In the genomic region with DNA sequence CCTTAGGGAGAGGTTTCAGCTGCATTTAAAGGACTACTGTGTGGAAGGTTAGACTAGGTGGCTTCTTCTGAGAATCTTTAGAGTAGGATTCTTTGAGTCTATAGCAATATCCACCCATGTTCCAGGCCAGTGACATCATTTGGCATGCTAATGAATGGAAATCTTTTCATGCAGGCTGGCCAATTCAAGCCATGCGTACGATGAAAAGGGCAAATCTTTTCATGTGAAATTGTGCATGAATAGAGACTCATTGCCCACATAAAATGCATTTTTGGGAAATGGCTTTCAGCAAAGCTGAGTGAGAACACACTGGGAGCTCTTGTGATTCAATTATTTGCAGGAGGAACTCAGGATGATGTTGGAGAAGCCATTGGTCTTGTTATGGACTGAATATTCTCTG, we compare ENCODE assay signal across 26 cellular contexts.
"Had no signal": no experiment of that assay in that cellular context is flagged by ENCODE, and none has a peak within 500 bp of the region (broad histone marks: within the 10 kb centered on the region; RNA-seq: fewer than 3 reads in every experiment).

No MANE protein-coding gene starts in this region.

- H3K9me3 Mint-ChIP-seq: activated naive CD4-positive, alpha-beta T cell treated with anti-CD3 and anti-CD28 coated beads, Interleukin-2, amount 50 U/mL, for 24 hours; activated T-helper 1 cell treated with anti-CD3 and anti-CD28 coated beads, Interleukin-12 subunit alpha, Interleukin-12 subunit beta, Interleukin-2, Interleukin-4 antibody, amounts not matched to agents 30 ng/mL and 10 ng/mL and 1 ng/mL, durations not matched to agents 14 hours and 24 hours and 36 hours; central memory CD8-positive, alpha-beta T cell had no signal

- H3K4me3 ChIP-seq: body of pancreas, SK-N-MC had no signal

- H3K9me3 ChIP-seq: body of pancreas had no signal

- H3K27me3 Mint-ChIP-seq: activated naive CD4-positive, alpha-beta T cell treated with anti-CD3 and anti-CD28 coated beads, Interleukin-2, amount 50 U/mL, for 24 hours had no signal

- H3K27ac Mint-ChIP-seq: activated CD8-positive, alpha-beta T cell treated with anti-CD3 and anti-CD28 coated beads, Interleukin-2, amount 10 ng/mL, durations not matched to agents 7 days and 5 days; activated naive CD4-positive, alpha-beta T cell treated with anti-CD3 and anti-CD28 coated beads, Interleukin-2, amount 50 U/mL, for 24 hours; activated T-helper 1 cell treated with anti-CD3 and anti-CD28 coated beads, Interleukin-12 subunit alpha, Interleukin-12 subunit beta, Interleukin-2, Interleukin-4 antibody, amounts not matched to agents 30 ng/mL and 10 ng/mL and 1 ng/mL, durations not matched to agents 14 hours and 24 hours and 36 hours; T-cell had no signal

- H3K4me1 Mint-ChIP-seq: activated naive CD4-positive, alpha-beta T cell treated with anti-CD3 and anti-CD28 coated beads, Interleukin-2, amount 50 U/mL, for 24 hours; central memory CD8-positive, alpha-beta T cell; T-cell had no signal

- H3K4me3 Mint-ChIP-seq: activated CD8-positive, alpha-beta T cell treated with anti-CD3 and anti-CD28 coated beads, Interleukin-2, amount 10 ng/mL, durations not matched to agents 7 days and 5 days; activated naive CD4-positive, alpha-beta T cell treated with anti-CD3 and anti-CD28 coated beads, Interleukin-2, amount 50 U/mL, for 24 hours; activated T-helper 1 cell treated with anti-CD3 and anti-CD28 coated beads, Interleukin-12 subunit alpha, Interleukin-12 subunit beta, Interleukin-2, Interleukin-4 antibody, amounts not matched to agents 30 ng/mL and 10 ng/mL and 1 ng/mL, durations not matched to agents 14 hours and 24 hours and 36 hours; central memory CD8-positive, alpha-beta T cell; T-cell had no signal

- H3K36me3 Mint-ChIP-seq: activated naive CD4-positive, alpha-beta T cell treated with anti-CD3 and anti-CD28 coated beads, Interleukin-2, amount 50 U/mL, for 24 hours; T-cell had no signal

- DNase-seq: activated CD4-positive, alpha-beta T cell treated with anti-CD3 and anti-CD28 coated beads for 4 hours; activated CD4-positive, alpha-beta T cell treated with anti-CD3 and anti-CD28 coated beads, Interleukin-2, amount 50 U/mL, for 4 hours; activated CD8-positive, alpha-beta memory T cell treated with anti-CD3 and anti-CD28 coated beads, Interleukin-2, amount 50 U/mL, for 48 hours; activated CD8-positive, alpha-beta T cell treated with anti-CD3 and anti-CD28 coated beads, Interleukin-2, amount 10 ng/mL, durations not matched to agents 7 days and 5 days; activated effector memory CD4-positive, alpha-beta T cell treated with Interleukin-2 at 50 U/mL for 16 hours; activated naive CD4-positive, alpha-beta T cell; activated T-cell treated with anti-CD3 and anti-CD28 coated beads, Interleukin-2, amount 50 U/mL, for 1 hour; aorta; body of pancreas; KG1; NCI-H1092; NCI-H2081; NCI-H2171; NCI-H2227 treated with DMSO at 0.1 percent for 48 hours; NCI-H524; NCI-H774; NK-92 treated with Interleukin-12 subunit alpha and Interleukin-12 subunit beta, amount 100 ng/mL, for 24 hours; OCI-M1; RPMI8226; T-cell; T-helper 2 cell; T1000 had no signal

- H3K4me1 ChIP-seq: body of pancreas had no signal

- H3K27ac ChIP-seq: body of pancreas, SK-N-MC had no signal

- H3K27me3 ChIP-seq: body of pancreas had no signal
